Comparison of ENCODE assay signal across 9 cellular contexts in the genomic region with DNA sequence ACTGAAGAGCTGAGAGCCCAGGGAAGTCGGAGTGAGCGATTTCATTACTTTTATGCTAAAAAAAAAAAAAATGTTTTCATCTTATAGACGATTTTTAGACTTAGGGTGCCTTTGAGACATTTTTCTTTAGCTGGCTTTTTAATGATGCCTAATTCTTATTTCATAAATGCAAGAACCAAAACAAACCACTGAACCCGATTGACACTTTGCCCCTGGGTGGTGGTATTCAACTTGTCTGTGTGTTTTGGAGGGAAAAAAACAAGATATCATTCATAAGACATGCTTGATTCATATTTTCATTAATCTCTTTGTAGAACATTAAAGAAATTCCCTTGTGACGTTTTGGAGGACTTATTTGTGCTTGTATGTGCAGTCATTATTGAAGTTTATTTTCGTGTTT. TPM values are rescaled to one million over a fixed set of nuclear protein-coding genes. Genes with fewer than 3 reads are reported as not detected.
DNase-seq lines count a peak whose midpoint lies in the region; ATAC-seq and TF ChIP-seq lines count a peak whose summit lies in the region.
"Had no signal": no experiment of that assay in that cellular context is flagged by ENCODE, and none has a peak within 500 bp of the region (broad histone marks: within the 10 kb centered on the region; RNA-seq: fewer than 3 reads in every experiment).

No MANE protein-coding gene starts in this region.

- H3K4me1 ChIP-seq in heart right ventricle (peaks cover 0 to 68% (median 44%) of the 10 kb centered on the region in 9 donors), mucosa of rectum (ENCODE audit: control insufficient read depth in 2 of 2, insufficient read depth in 2 of 2, low read length in 2 of 2) (peaks cover 5 to 6% of the 10 kb centered on the region in 2 donors), uterus (no peaks in the 10 kb centered on the region)

- no peak for TF ChIP-seq POLR2A in uterus (IDR thresholded peaks at IDR 0.05)

- DNase-seq in heart right ventricle (no peak), cardiac septum (ENCODE audit: low spot score) (no peak), caudate nucleus (lab: John Stamatoyannopoulos, UW) (no peak), uterus (no peak), NCI-H2196 (lab: John Stamatoyannopoulos, UW; ENCODE audit: unreplicated experiment) (no peak), GM10248 (ENCODE audit: extremely low spot score) (no peak)
- DNase-seq in central memory CD4-positive, alpha-beta T cell = no peak
- DNase-seq: SIG-M5 had no signal

- H3K4me3 ChIP-seq in heart right ventricle = peak overlapping the region; percentile 74 to 98 (median 95)
- peak overlapping the region; percentile 77 to 92 for H3K4me3 ChIP-seq in mucosa of rectum (ENCODE audit: low read length in 2 of 2)
- H3K4me3 ChIP-seq in uterus = peak overlapping the region; percentile 70 to 71

- peak overlapping the region; percentile 72 to 92 for H3K9ac ChIP-seq in mucosa of rectum (ENCODE audit: low read depth in 1 of 2, low read length in 2 of 2)

- WGBS in heart right ventricle, 2 donors = 43 to 59% methylated on average over 6 of the region's 6 CpGs

- POLR2A ChIA-PET in GM10248 (lab: Yijun Ruan, JAX) = no interaction called here

- CTCF ChIA-PET in GM10248 (lab: Yijun Ruan, JAX) = no interaction called here

- H3K27ac ChIP-seq in heart right ventricle = peak overlapping the region in 8 of 10 donors; percentile 88 to 96 (median 94)
- H3K27ac ChIP-seq in caudate nucleus (ENCODE audit: low read depth, low read length) = peak overlapping the region; percentile 92
- no peak overlapping the region for H3K27ac ChIP-seq in mucosa of rectum (ENCODE audit: low read depth in 2 of 2, low read length in 2 of 2)
- H3K27ac ChIP-seq in uterus = peak overlapping the region; percentile 91 to 96

- no peaks in the 10 kb centered on the region for H3K9me3 ChIP-seq in heart right ventricle
- no peaks in the 10 kb centered on the region for H3K9me3 ChIP-seq in mucosa of rectum (ENCODE audit: control insufficient read depth in 2 of 2, low read length in 2 of 2)
- no peaks in the 10 kb centered on the region for H3K9me3 ChIP-seq in uterus

- no peak for TF ChIP-seq CTCF in heart right ventricle (IDR thresholded peaks at IDR 0.05)
- no peak for TF ChIP-seq CTCF in uterus (IDR thresholded peaks at IDR 0.05)
- no peak for TF ChIP-seq CTCF in GM10248 (IDR thresholded peaks at IDR 0.05; ENCODE audit: control extremely low read depth, extremely low read depth, low read depth, missing control alignments)

- ATAC-seq in heart right ventricle = no peak

- peaks cover 0 to 10% (median 0%) of the 10 kb centered on the region in 7 donors for H3K27me3 ChIP-seq in heart right ventricle
- H3K27me3 ChIP-seq in mucosa of rectum (ENCODE audit: control insufficient read depth in 2 of 2, insufficient read depth in 2 of 2, low read length in 2 of 2) = peaks cover 4 to 10% of the 10 kb centered on the region in 2 donors
- H3K27me3 ChIP-seq in uterus = no peaks in the 10 kb centered on the region

- intact Hi-C loops in heart right ventricle (cut with DNase I) (loop anchor here in 8 of 10 donors (1.0 to 10.0 kb wide), 8 partner anchors 81 to 228 kb away; no protein-coding TSS in a partner anchor), cardiac septum (cut with DNase I) (loop anchor here (5.0 to 10.0 kb wide), 3 partner anchors 48 to 231 kb away; no protein-coding TSS in a partner anchor), uterus (cut with DNase I; ENCODE audit: low total_unique reads) (no loop called here)

- H3K36me3 ChIP-seq in heart right ventricle (peaks cover 0 to 8% (median 0%) of the 10 kb centered on the region in 9 donors), mucosa of rectum (ENCODE audit: control insufficient read depth in 2 of 2, insufficient read depth in 2 of 2, low read length in 2 of 2) (no peaks in the 10 kb centered on the region), uterus (no peaks in the 10 kb centered on the region)

RNA-seq across cellular contexts. Expression of a gene that starts 2.4 kb away (rescaled TPM):
- total RNA-seq in heart right ventricle = 10 to 100 TPM in 8 of 10 donors, 1 to 10 TPM in 2; 9.5 to 17.3 (median 13.1) TPM
- 1 to 10 TPM; 4.2 to 5.9 TPM for polyA plus RNA-seq in heart right ventricle
- 17.4 TPM for total RNA-seq in cardiac septum
- total RNA-seq in uterus = 100 to 1,000 TPM in 1 of 4 donors, 10 to 100 TPM in 3; 21.1 to 134 (median 35.1) TPM

Comparison
In these comparisons a context has a peak if more than half of its experiments do, and no peak if none do; other contexts are left out.
1. H3K27ac ChIP-seq: peak in heart right ventricle (8 of 10), caudate nucleus (single experiment) and uterus (2 of 2); none in mucosa of rectum (0 of 2).
2. Peak in every context shown above with its lines, with median percentiles within 50 percentile points of each other: H3K4me3 ChIP-seq.